In genomic region chr6:17018425-17018824, GRCh38 we compare ENCODE assay signal across 20 cellular contexts.
DNase-seq lines count a peak whose midpoint lies in the region; ATAC-seq and TF ChIP-seq lines count a peak whose summit lies in the region.
"Had no signal": no experiment of that assay in that cellular context is flagged by ENCODE, and none has a peak within 500 bp of the region (broad histone marks: within the 10 kb centered on the region; RNA-seq: fewer than 3 reads in every experiment).

No MANE protein-coding gene starts in this region.

- H3K36me3 ChIP-seq in HEK293 (ENCODE audit: control insufficient read depth in 2 of 2, insufficient read depth in 1 of 2, low read length in 2 of 2) (no peaks in the 10 kb centered on the region), RWPE2 (ENCODE audit: low read depth) (no peaks in the 10 kb centered on the region), esophagus muscularis mucosa (no peaks in the 10 kb centered on the region), aorta (ENCODE audit: control insufficient read depth in 1 of 2, insufficient read depth in 2 of 2, low read length in 1 of 2) (no peaks in the 10 kb centered on the region)
- H3K36me3 ChIP-seq: BE2C; BLaER1 treated with 17β-estradiol and CSF1 and Interleukin-3, amounts not matched to agents 10 nM and 100 nM had no signal

- CTCF ChIA-PET in HEK293 (lab: Yijun Ruan, JAX): interaction anchor here (0.6 to 1.2 kb wide), 2 partner anchors 68 to 72 kb away, joined by 3 read pairs; no protein-coding TSS in a partner anchor

- intact Hi-C loops in esophagus muscularis mucosa (cut with DNase I): loop anchor here (10.0 kb wide), 1 partner anchor 66 kb away; no protein-coding TSS in a partner anchor
- intact Hi-C loops in aorta (cut with DNase I): loop anchor here in 1 of 2 donors (10.0 kb wide), 1 partner anchor 66 kb away; no protein-coding TSS in a partner anchor

- no peak for TF ChIP-seq EP300 in esophagus muscularis mucosa (IDR thresholded peaks at IDR 0.05)

- TF ChIP-seq POLR2A in esophagus muscularis mucosa (IDR thresholded peaks at IDR 0.05; ENCODE audit: low read depth): no peak

- POLR2A ChIA-PET in HEK293 (lab: Yijun Ruan, JAX): no interaction called here

- H3K9me3 ChIP-seq in HEK293 (ENCODE audit: control insufficient read depth, insufficient read depth, low read depth, low read length) (no peaks in the 10 kb centered on the region), RWPE2 (ENCODE audit: severe bottlenecking) (no peaks in the 10 kb centered on the region), esophagus muscularis mucosa (no peaks in the 10 kb centered on the region), aorta (ENCODE audit: control insufficient read depth, low read length) (no peaks in the 10 kb centered on the region)
- H3K9me3 ChIP-seq: BE2C had no signal

- H3K27ac ChIP-seq in HEK293 (ENCODE audit: extremely low read depth, low read depth, low read length) (no peak overlapping the region), RWPE2 (ENCODE audit: poor library complexity, severe bottlenecking) (no peak overlapping the region), esophagus muscularis mucosa (replicated peaks in 1 of 4) (no peak overlapping the region), aorta (ENCODE audit: low read depth in 1 of 2, low read length in 2 of 2) (no peak overlapping the region)
- H3K27ac ChIP-seq: 22Rv1; BLaER1 treated with 17β-estradiol and CSF1 and Interleukin-3, amounts not matched to agents 10 nM and 100 nM had no signal

- ATAC-seq in RWPE2 (ENCODE audit: low read depth) (0 out of 3 replicates have a peak, but pooled peaks have one; percentile 36), aorta (ENCODE audit: low FRiP score) (no peak), HG03460 (IDR thresholded peaks at IDR 0.05; ENCODE audit: unreplicated experiment) (no peak)

- DNase-seq in M059J (ENCODE audit: low read depth) (peak; percentile 27), RWPE2 (ENCODE audit: low spot score) (no peak), esophagus muscularis mucosa (ENCODE audit: extremely low spot score) (peak; percentile 37), aorta (no peak), retina (no peak), HT-29 (ENCODE audit: low spot score) (no peak)
- DNase-seq: AML-193; BE2C; Calu3; CD4-positive, alpha-beta T cell; COR-L47; DMS53; DMS79 treated with DMSO at 0.1 percent for 48 hours; GF-D8; GOT3; HCEC 1CT had no signal

- H3K27me3 ChIP-seq in RWPE2 (ENCODE audit: insufficient read depth, poor library complexity, severe bottlenecking): no peaks in the 10 kb centered on the region
- H3K27me3 ChIP-seq in esophagus muscularis mucosa: no peaks in the 10 kb centered on the region
- no peaks in the 10 kb centered on the region for H3K27me3 ChIP-seq in aorta (ENCODE audit: control insufficient read depth in 1 of 2, insufficient read depth in 2 of 2, low read length in 1 of 2)
- H3K27me3 ChIP-seq: BE2C had no signal

- H3K4me1 ChIP-seq in HEK293 (ENCODE audit: control insufficient read depth, insufficient read depth, low read length) (no peaks in the 10 kb centered on the region), RWPE2 (ENCODE audit: insufficient read depth, poor library complexity, severe bottlenecking) (peaks cover 7% of the 10 kb centered on the region), esophagus muscularis mucosa (peaks cover 0 to 16% (median 7%) of the 10 kb centered on the region in 4 donors), aorta (ENCODE audit: control insufficient read depth in 1 of 2, insufficient read depth in 2 of 2, low read length in 2 of 2) (no peaks in the 10 kb centered on the region)
- H3K4me1 ChIP-seq: BE2C had no signal

- TF ChIP-seq CTCF in HEK293 (tag by site-specific recombination; IDR thresholded peaks at IDR 0.05): no peak
- TF ChIP-seq CTCF in RWPE2 (IDR thresholded peaks at IDR 0.05; ENCODE audit: poor library complexity, severe bottlenecking): no peak
- TF ChIP-seq CTCF in esophagus muscularis mucosa (IDR thresholded peaks at IDR 0.05): no peak

- H3K4me3 ChIP-seq in HEK293 (ENCODE audit: low read depth, low read length) (no peak overlapping the region), RWPE2 (ENCODE audit: severe bottlenecking) (no peak overlapping the region), esophagus muscularis mucosa (no peak overlapping the region), aorta (ENCODE audit: low read length in 2 of 2) (no peak overlapping the region)
- H3K4me3 ChIP-seq: BLaER1 treated with 17β-estradiol and CSF1 and Interleukin-3, amounts not matched to agents 10 nM and 100 nM had no signal

- WGBS in esophagus muscularis mucosa: 97% methylated on average over 5 of the region's 5 CpGs
- WGBS in aorta, 2 donors: 94 to 95% methylated on average over 5 of the region's 5 CpGs

TF ChIP-seq in HEK293, 187 proteins besides CTCF, POLR2A, EP300 and RAD21:
- TF ChIP-seq SCRT2 (tag by site-specific recombination; IDR thresholded peaks at IDR 0.05): 0 out of 2 replicates have a peak, but pooled peaks have one; percentile 30
- TF ChIP-seq SETDB1 (IDR thresholded peaks at IDR 0.05; ENCODE audit: insufficient read length, low read length): no peak

Comparison
In these comparisons a context has a peak if more than half of its experiments do, and no peak if none do; other contexts are left out.
1. DNase-seq: peak in M059J (single experiment) and esophagus muscularis mucosa (single experiment); none in RWPE2 (single experiment), aorta (0 of 2), retina (single experiment) and HT-29 (single experiment).